Comparison of ENCODE assay signal across 10 cellular contexts in genomic region chr11:68226421-68226820, GRCh38.
"Had no signal": no experiment of that assay in that cellular context is flagged by ENCODE, and none has a peak within 500 bp of the region (broad histone marks: within the 10 kb centered on the region; RNA-seq: fewer than 3 reads in every experiment).

No MANE protein-coding gene starts in this region.

- H2AFZ ChIP-seq: GM23248, GM23338 had no signal

- FAIRE-seq: H1, H54 had no signal

- DNase-seq: GM23248, GOT3, H9, HCEC 1CT, HFFc6 had no signal

- H3K4me3 ChIP-seq: GM23248, GM23338, HAP-1 had no signal

- H3K4me1 Mint-ChIP-seq: GM23338 had no signal

- H3K36me3 ChIP-seq: HAP-1 had no signal

- H3K4me2 ChIP-seq: GM23338 had no signal

- H3K9ac ChIP-seq: GM23248 had no signal

- H3K27ac ChIP-seq: GM23248 had no signal

- ATAC-seq: GM23338, HCT116 had no signal

- H3K4me1 ChIP-seq: HAP-1 had no signal

- H3K27ac Mint-ChIP-seq: GM23338, H9, HFFc6 had no signal

- H3K4me3 Mint-ChIP-seq: GM23338, H9, HFFc6 had no signal
